Comparison of ENCODE assay signal across 8 cellular contexts in genomic region chr17:19237139-19237388, GRCh38. TPM values are rescaled to one million over a fixed set of nuclear protein-coding genes. Genes with fewer than 3 reads are reported as not detected.
DNase-seq lines count a peak whose midpoint lies in the region; ATAC-seq, FAIRE-seq and TF ChIP-seq lines count a peak whose summit lies in the region.
"Not testable (repeated sequence)": the region's sequence is repeated elsewhere in the genome, so short reads cannot be mapped to it uniquely, and the experiment has no call there.

Gene EPN2 (plus strand): TSS chr17:19237366. CDS start chr17:19283120, 45,754 bp downstream.

- DNase-seq in CD8-positive, alpha-beta T cell, result peak; percentile 33 to 67 (median 47)
- peak; percentile 5 for DNase-seq in HT-29 (ENCODE audit: low spot score)
- DNase-seq in WERI-Rb-1, result peak; percentile 53
- peak; percentile 49 for DNase-seq in fibroblast of gingiva (ENCODE audit: low read depth)
- not testable (repeated sequence) for DNase-seq in HepG2 (ENCODE audit: low spot score); renal cortical epithelial cell (ENCODE audit: low read depth)

- POLR2A ChIA-PET in CD8-positive, alpha-beta T cell (lab: Charles Lee); HepG2 (lab: Yijun Ruan, JAX): not testable (repeated sequence)

- not testable (repeated sequence) for H3K36me3 Mint-ChIP-seq in CD8-positive, alpha-beta T cell

- WGBS in adipose tissue, 3 donors, result 0 to 6% (median 1%) methylated on average over 10 to 15 of the region's 31 CpGs
- WGBS in HepG2 (ENCODE audit: low lambda C conversion rate), result no CpG with 5 or more reads among the region's 31 CpGs

- H3K27me3 Mint-ChIP-seq in CD8-positive, alpha-beta T cell (ENCODE audit: low read depth), result not testable (repeated sequence)

- not testable (repeated sequence) for BruUV-seq in HepG2 (replicated peaks; lab: Mats Ljungman, UMichigan)

- not testable (repeated sequence) for H3K36me3 ChIP-seq in CD8-positive, alpha-beta T cell (ENCODE audit: insufficient read depth, low read length); WERI-Rb-1; HepG2 (replicated peaks in 1 of 2; ENCODE audit: control insufficient read depth in 1 of 2, insufficient read depth in 2 of 2, low read length in 2 of 2)

- peak; percentile 58 for ATAC-seq in CD8-positive, alpha-beta T cell
- ATAC-seq in HepG2, result not testable (repeated sequence)

- CTCF ChIA-PET in CD8-positive, alpha-beta T cell (lab: Charles Lee); HepG2 (lab: Yijun Ruan, JAX; ENCODE audit: low intra/inter-chr PET ratio, low total read pairs): not testable (repeated sequence)

- not testable (repeated sequence) for H2AFZ ChIP-seq in HepG2 (ENCODE audit: low read length)

- peak within 1 kb of the TSS; percentile 86 for H3K9ac ChIP-seq in HepG2 (ENCODE audit: insufficient read depth, low read depth, low read length)

- H3K9me3 ChIP-seq in CD8-positive, alpha-beta T cell (ENCODE audit: low read length); WERI-Rb-1 (ENCODE audit: severe bottlenecking); HepG2 (ENCODE audit: low read length): not testable (repeated sequence)

- peaks cover 16% of the 10 kb centered on the region for H3K79me2 ChIP-seq in HepG2 (ENCODE audit: insufficient read depth, low read length)

- not testable (repeated sequence) for TF ChIP-seq POLR2A in HepG2 (IDR thresholded peaks at IDR 0.05; ENCODE audit: insufficient read depth in 1 of 2, low read depth in 2 of 2, low read length in 2 of 2)

- H3K27me3 ChIP-seq in CD8-positive, alpha-beta T cell (ENCODE audit: insufficient read depth, low read length); WERI-Rb-1 (ENCODE audit: insufficient read depth, low read depth, severe bottlenecking); HepG2 (ENCODE audit: control insufficient read depth in 1 of 2, insufficient read depth in 2 of 2, low read length in 2 of 2): not testable (repeated sequence)

- not testable (repeated sequence) for H3K9me3 Mint-ChIP-seq in CD8-positive, alpha-beta T cell

- peak within 1 kb of the TSS; percentile 95 for H3K4me2 ChIP-seq in HepG2 (ENCODE audit: low read depth, low read length)

- H4K20me1 ChIP-seq in HepG2 (ENCODE audit: insufficient read depth, low read length), result not testable (repeated sequence)

- H3K27ac ChIP-seq in CD8-positive, alpha-beta T cell (ENCODE audit: low read depth, low read length); adipose tissue (ENCODE audit: low read depth, low read length): not testable (repeated sequence)
- peak within 1 kb of the TSS; percentile 90 for H3K27ac ChIP-seq in WERI-Rb-1
- peak within 1 kb of the TSS; percentile 53 for H3K27ac ChIP-seq in HepG2 (ENCODE audit: extremely low read length, insufficient read depth, low read length)

- H3K4me3 Mint-ChIP-seq in CD8-positive, alpha-beta T cell, result peak within 1 kb of the TSS; percentile 87

- not testable (repeated sequence) for TF ChIP-seq CTCF in CD8-positive, alpha-beta T cell (IDR thresholded peaks at IDR 0.05); WERI-Rb-1 (IDR thresholded peaks at IDR 0.05; ENCODE audit: low read depth, low read length); HepG2 (CRISPR knock-in tag; IDR thresholded peaks at IDR 0.05); subcutaneous adipose tissue (IDR thresholded peaks at IDR 0.05; ENCODE audit: low read depth)

- not testable (repeated sequence) for FAIRE-seq in HepG2 (lab: Jason Lieb, UNC)

- intact Hi-C loops in CD8-positive, alpha-beta T cell (cut with DNase I, micrococcal nuclease); HepG2 (cut with micrococcal nuclease; ENCODE audit: unreplicated experiment): not testable (repeated sequence)

- peaks cover 11% of the 10 kb centered on the region for H3K4me1 ChIP-seq in CD8-positive, alpha-beta T cell (ENCODE audit: insufficient read depth, low read length)
- H3K4me1 ChIP-seq in HepG2 (ENCODE audit: insufficient read depth, low read length), result peaks cover 37% of the 10 kb centered on the region

- in situ Hi-C loops in HepG2 (cut with HindIII; ENCODE audit: extremely low pct_ligation_motif_present, low pct_unique_long_range_greater_than_20kb), result not testable (repeated sequence)

- peak within 1 kb of the TSS; percentile 62 for H3K4me3 ChIP-seq in CD8-positive, alpha-beta T cell (ENCODE audit: low read depth, low read length)
- peak within 1 kb of the TSS; percentile 99 for H3K4me3 ChIP-seq in WERI-Rb-1 (ENCODE audit: low read depth, low read length)
- peak within 1 kb of the TSS; percentile 74 to 96 (median 82) for H3K4me3 ChIP-seq in HepG2 (replicated peaks in 1 of 3; ENCODE audit: insufficient read depth in 1 of 3, low read depth in 2 of 3, low read length in 3 of 3)

- TF ChIP-seq RAD21 in HepG2 (CRISPR knock-in tag; IDR thresholded peaks at IDR 0.05), result not testable (repeated sequence)

- H3K27ac Mint-ChIP-seq in CD8-positive, alpha-beta T cell, result peak within 1 kb of the TSS; percentile 52

- H3K4me1 Mint-ChIP-seq in CD8-positive, alpha-beta T cell (ENCODE audit: low read depth), result not testable (repeated sequence)

- not testable (repeated sequence) for TF ChIP-seq EP300 in HepG2 (IDR thresholded peaks at IDR 0.05; ENCODE audit: low read depth in 2 of 2, low read length in 2 of 2); HepG2 (CRISPR knock-in tag; IDR thresholded peaks at IDR 0.05; ENCODE audit: borderline replicate concordance)

RNA-seq across cellular contexts. Expression of gene EPN2, which starts in this region (rescaled TPM):
- 10 to 100 TPM in 1 of 2 experiments, 1 to 10 TPM in 1; 9.9 to 11.8 TPM for total RNA-seq in CD8-positive, alpha-beta T cell
- 16.8 and 18.1 TPM in 2 replicates for total RNA-seq in HT-29 (2014; rRNA removed; shearing (Covaris generic))
- polyA plus RNA-seq in adipose tissue (10 to 100 TPM in 2 of 3 donors, 1 to 10 TPM in 1; 8.7 to 27.0 (median 14.2) TPM), HepG2 (2011; rRNA removed) (17.8 and 19.2 TPM in 2 replicates)
- total RNA-seq in HepG2 (2016; rRNA removed; fragmentation: Illumina TruSeq; extraction: Trizol) (7.8 and 9.3 TPM in 2 replicates), renal cortical epithelial cell (29.9 TPM in 2 replicates), subcutaneous adipose tissue (10 to 100 TPM; 20.4 to 39.0 (median 31.6) TPM)
- 7.1 and 8.4 TPM in 2 replicates for total RNA-seq in HepG2 (2016; cell fraction: cytosol; rRNA removed; fragmentation: Illumina TruSeq; extraction: Trizol; ENCODE audit: low read depth)
- total RNA-seq in HepG2 (2016; cell fraction: insoluble cytoplasmic fraction; rRNA removed; fragmentation: Illumina TruSeq; extraction: Trizol), result 6.5 and 7.5 TPM in 2 replicates
- total RNA-seq in HepG2 (2016; cell fraction: membrane; rRNA removed; fragmentation: Illumina TruSeq; extraction: Trizol), result 7.8 and 13.2 TPM in 2 replicates
- total RNA-seq in HepG2 (2016; cell fraction: nucleus; rRNA removed; fragmentation: Illumina TruSeq; extraction: Trizol), result 12.8 and 15.5 TPM in 2 replicates
- 15.5 and 16.2 TPM in 2 replicates for polyA plus RNA-seq in HepG2 (2011; cell fraction: cytosol; rRNA removed)
- 41.0 and 65.6 TPM in 2 replicates for polyA plus RNA-seq in HepG2 (2011; cell fraction: nucleus; rRNA removed)
- polyA plus RNA-seq in HepG2 (2012), result 17.0 and 18.3 TPM in 2 replicates
- polyA plus RNA-seq in HepG2 (2016; cell fraction: cytosol; fragmentation: Illumina TruSeq; extraction: Trizol; ENCODE audit: low read depth), result 2.5 and 3.6 TPM in 2 replicates
- 9.1 and 11.8 TPM in 2 replicates for polyA plus RNA-seq in HepG2 (2016; cell fraction: insoluble cytoplasmic fraction; fragmentation: Illumina TruSeq; extraction: Trizol; ENCODE audit: low read depth)
- polyA plus RNA-seq in HepG2 (2016; cell fraction: membrane; fragmentation: Illumina TruSeq; extraction: Trizol; ENCODE audit: low read depth), result 4.7 and 5.3 TPM in 2 replicates
- polyA plus RNA-seq in HepG2 (2016; cell fraction: nucleus; fragmentation: Illumina TruSeq; extraction: Trizol; ENCODE audit: insufficient read depth, low read depth), result 21.2 and 21.7 TPM in 2 replicates
- 33.4 and 37.5 TPM in 2 replicates for polyA minus RNA-seq in HepG2 (2011; rRNA and poly(A)+ RNA removed; ENCODE audit: low replicate concordance)
- polyA minus RNA-seq in HepG2 (2011; cell fraction: cytosol; rRNA and poly(A)+ RNA removed), result 13.2 and 14.8 TPM in 2 replicates
- polyA minus RNA-seq in HepG2 (2011; cell fraction: nucleus; rRNA and poly(A)+ RNA removed), result 30.2 and 31.4 TPM in 2 replicates
